Comparison of ENCODE assay signal across 17 cellular contexts in genomic region chr3:124597979-124598378, GRCh38.
DNase-seq lines count a peak whose midpoint lies in the region; ATAC-seq and TF ChIP-seq lines count a peak whose summit lies in the region.
"Had no signal": no experiment of that assay in that cellular context is flagged by ENCODE, and none has a peak within 500 bp of the region (broad histone marks: within the 10 kb centered on the region; RNA-seq: fewer than 3 reads in every experiment).

No MANE protein-coding gene starts in this region.

- POLR2A ChIA-PET in Caco-2 (lab: Charles Lee), result interaction anchor here (0.6 kb wide), 1 partner anchor 42 kb away, joined by 5 read pairs; no protein-coding TSS in a partner anchor

- H3K27ac ChIP-seq in heart right ventricle (peak overlapping the region in 8 of 10 donors; percentile 46 to 90 (median 79)), right lobe of liver (peak overlapping the region in 2 of 3 donors; percentile 65 to 88), skeletal muscle tissue (ENCODE audit: low read depth, low read length) (peak overlapping the region; percentile 74)
- H3K27ac ChIP-seq: BLaER1, GM23248, HL-60 had no signal

- no peak overlapping the region for H3K4me3 Mint-ChIP-seq in Caco-2 (ENCODE audit: unreplicated experiment)
- H3K4me3 Mint-ChIP-seq in activated T-helper 1 cell treated with anti-CD3 and anti-CD28 coated beads, Interleukin-12 subunit alpha, Interleukin-12 subunit beta, Interleukin-2, Interleukin-4 antibody, amounts not matched to agents 30 ng/mL and 10 ng/mL and 1 ng/mL, durations not matched to agents 14 hours and 24 hours and 36 hours, result no peak overlapping the region
- H3K4me3 Mint-ChIP-seq: CD14-positive monocyte; CD4-positive, alpha-beta memory T cell had no signal

- peaks cover 39% of the 10 kb centered on the region for H3K4me1 Mint-ChIP-seq in Caco-2 (ENCODE audit: low read depth, unreplicated experiment)
- peaks cover 9% of the 10 kb centered on the region for H3K4me1 Mint-ChIP-seq in activated T-helper 1 cell treated with anti-CD3 and anti-CD28 coated beads, Interleukin-12 subunit alpha, Interleukin-12 subunit beta, Interleukin-2, Interleukin-4 antibody, amounts not matched to agents 30 ng/mL and 10 ng/mL and 1 ng/mL, durations not matched to agents 14 hours and 24 hours and 36 hours (ENCODE audit: low read depth)
- H3K4me1 Mint-ChIP-seq: CD14-positive monocyte had no signal

- H3K27me3 Mint-ChIP-seq in Caco-2 (ENCODE audit: insufficient read depth, unreplicated experiment), result no peaks in the 10 kb centered on the region
- peaks cover 19% of the 10 kb centered on the region for H3K27me3 Mint-ChIP-seq in activated T-helper 1 cell treated with anti-CD3 and anti-CD28 coated beads, Interleukin-12 subunit alpha, Interleukin-12 subunit beta, Interleukin-2, Interleukin-4 antibody, amounts not matched to agents 30 ng/mL and 10 ng/mL and 1 ng/mL, durations not matched to agents 14 hours and 24 hours and 36 hours (ENCODE audit: insufficient read depth)

- intact Hi-C loops in heart right ventricle (cut with DNase I) (no loop called here), Right ventricle myocardium inferior (cut with DNase I) (no loop called here), right lobe of liver (cut with DNase I) (no loop called here), Caco-2 (cut with micrococcal nuclease; ENCODE audit: unreplicated experiment) (no loop called here)
- intact Hi-C loops in activated T-helper 1 cell treated with anti-CD3 and anti-CD28 coated beads, Interleukin-12 subunit alpha, Interleukin-12 subunit beta, Interleukin-2, Interleukin-4 antibody, amounts not matched to agents 30 ng/mL and 10 ng/mL and 1 ng/mL, durations not matched to agents 14 hours and 24 hours and 36 hours (cut with micrococcal nuclease), result no loop called here

- no peak overlapping the region for H3K27ac Mint-ChIP-seq in Caco-2 (ENCODE audit: unreplicated experiment)
- H3K27ac Mint-ChIP-seq in activated T-helper 1 cell treated with anti-CD3 and anti-CD28 coated beads, Interleukin-12 subunit alpha, Interleukin-12 subunit beta, Interleukin-2, Interleukin-4 antibody, amounts not matched to agents 30 ng/mL and 10 ng/mL and 1 ng/mL, durations not matched to agents 14 hours and 24 hours and 36 hours, result no peak overlapping the region
- H3K27ac Mint-ChIP-seq: CD14-positive monocyte had no signal

- H3K9ac ChIP-seq in skeletal muscle tissue (ENCODE audit: low read depth in 1 of 3, low read length in 3 of 3), result no peak overlapping the region
- H3K9ac ChIP-seq: BLaER1, GM23248 had no signal

- H3K36me3 ChIP-seq in heart right ventricle (no peaks in the 10 kb centered on the region), right lobe of liver (no peaks in the 10 kb centered on the region), skeletal muscle tissue (ENCODE audit: control insufficient read depth in 3 of 3, insufficient read depth in 3 of 3, low read length in 3 of 3) (no peaks in the 10 kb centered on the region), Caco-2 (ENCODE audit: control insufficient read depth, insufficient read depth, low read length) (peaks cover 1% of the 10 kb centered on the region; the same call in 1 of the 2 replicates)
- H3K36me3 ChIP-seq: BLaER1, HAP-1 had no signal

- ATAC-seq in heart right ventricle (no peak), Right ventricle myocardium inferior (no peak), right lobe of liver (peak; percentile 70 to 86 (median 77)), HG02852 (IDR thresholded peaks at IDR 0.05; ENCODE audit: unreplicated experiment) (no peak)

- CTCF ChIA-PET in Caco-2 (lab: Charles Lee), result no interaction called here

- H3K4me1 ChIP-seq in heart right ventricle (peaks cover 22 to 79% (median 49%) of the 10 kb centered on the region in 9 donors), right lobe of liver (peaks cover 0 to 44% (median 13%) of the 10 kb centered on the region in 4 donors), skeletal muscle tissue (ENCODE audit: control insufficient read depth in 3 of 3, insufficient read depth in 3 of 3, low read length in 3 of 3) (peaks cover 30 to 44% (median 38%) of the 10 kb centered on the region in 3 donors), Caco-2 (peaks cover 55% of the 10 kb centered on the region)
- H3K4me1 ChIP-seq: BLaER1, HAP-1 had no signal

- no peak for TF ChIP-seq POLR2A in right lobe of liver (IDR thresholded peaks at IDR 0.05)

- BruUV-seq in Caco-2 (replicated peaks; lab: Mats Ljungman, UMichigan), result no TSS peak

- H3K9me3 Mint-ChIP-seq in Caco-2 (ENCODE audit: unreplicated experiment), result no peaks in the 10 kb centered on the region
- no peaks in the 10 kb centered on the region for H3K9me3 Mint-ChIP-seq in activated T-helper 1 cell treated with anti-CD3 and anti-CD28 coated beads, Interleukin-12 subunit alpha, Interleukin-12 subunit beta, Interleukin-2, Interleukin-4 antibody, amounts not matched to agents 30 ng/mL and 10 ng/mL and 1 ng/mL, durations not matched to agents 14 hours and 24 hours and 36 hours
- H3K9me3 Mint-ChIP-seq: CD4-positive, alpha-beta memory T cell had no signal

- 74 to 76% methylated on average over 3 of the region's 3 CpGs for WGBS in heart right ventricle, 2 donors
- 0% methylated on average over 1 of the region's 3 CpGs for WGBS in right lobe of liver (ENCODE audit: insufficient coverage, low coverage, low lambda C conversion rate, missing lambda C conversion rate)

- H3K27me3 ChIP-seq in heart right ventricle (no peaks in the 10 kb centered on the region), right lobe of liver (no peaks in the 10 kb centered on the region), skeletal muscle tissue (ENCODE audit: control insufficient read depth in 3 of 3, insufficient read depth in 3 of 3, low read length in 3 of 3) (no peaks in the 10 kb centered on the region), Caco-2 (replicated peaks; ENCODE audit: control insufficient read depth, insufficient read depth, low read length) (no peaks in the 10 kb centered on the region)
- H3K27me3 ChIP-seq: BLaER1 had no signal

- H3K4me3 ChIP-seq in heart right ventricle (no peak overlapping the region), right lobe of liver (no peak overlapping the region), skeletal muscle tissue (ENCODE audit: low read length in 3 of 3) (no peak overlapping the region), Caco-2 (ENCODE audit: low read depth, low read length) (no peak overlapping the region)
- H3K4me3 ChIP-seq: BLaER1, GM23248, HAP-1 had no signal

- H3K9me3 ChIP-seq in heart right ventricle (no peaks in the 10 kb centered on the region), right lobe of liver (no peaks in the 10 kb centered on the region), skeletal muscle tissue (ENCODE audit: control insufficient read depth in 3 of 3, low read length in 3 of 3) (no peaks in the 10 kb centered on the region), Caco-2 (no peaks in the 10 kb centered on the region)
- H3K9me3 ChIP-seq: BLaER1, HAP-1 had no signal

- DNase-seq in heart right ventricle (no peak), Right ventricle myocardium inferior (ENCODE audit: missing footprints) (no peak), islet precursor cell (peak; percentile 9), right lobe of liver (peak in 1 of 3 donors; percentile 60), Caco-2 (no peak)
- no peak for DNase-seq in activated T-helper 1 cell treated with anti-CD3 and anti-CD28 coated beads, Interleukin-12 subunit alpha, Interleukin-12 subunit beta, Interleukin-2, Interleukin-4 antibody, amounts not matched to agents 30 ng/mL and 10 ng/mL and 1 ng/mL, durations not matched to agents 14 hours and 24 hours and 36 hours (ENCODE audit: low spot score)
- DNase-seq: 8988T; CD4-positive, alpha-beta memory T cell; DMS 273 treated with DMSO at 0.1 percent for 48 hours; GM23248; IMR-90 had no signal

- TF ChIP-seq CTCF in heart right ventricle (IDR thresholded peaks at IDR 0.05) (no peak), right lobe of liver (IDR thresholded peaks at IDR 0.05) (no peak), Caco-2 (IDR thresholded peaks at IDR 0.05; ENCODE audit: insufficient read depth in 1 of 2, low read depth in 1 of 2, low read length in 1 of 2, severe bottlenecking in 1 of 2, unreplicated experiment in 1 of 2) (no peak)

- no peaks in the 10 kb centered on the region for H3K36me3 Mint-ChIP-seq in Caco-2 (ENCODE audit: insufficient read depth, unreplicated experiment)
- no peaks in the 10 kb centered on the region for H3K36me3 Mint-ChIP-seq in activated T-helper 1 cell treated with anti-CD3 and anti-CD28 coated beads, Interleukin-12 subunit alpha, Interleukin-12 subunit beta, Interleukin-2, Interleukin-4 antibody, amounts not matched to agents 30 ng/mL and 10 ng/mL and 1 ng/mL, durations not matched to agents 14 hours and 24 hours and 36 hours (ENCODE audit: low read depth)
- H3K36me3 Mint-ChIP-seq: CD14-positive monocyte had no signal

Comparison
In these comparisons a context has a peak if more than half of its experiments do, and no peak if none do; other contexts are left out.
1. ATAC-seq: peak in right lobe of liver (4 of 4); none in heart right ventricle (0 of 8), Right ventricle myocardium inferior (single experiment) and HG02852 (single experiment).
2. Peak in every context shown above with its lines, with median percentiles within 50 percentile points of each other: H3K27ac ChIP-seq.